Comparison of ENCODE assay signal across 14 cellular contexts in genomic region chr19:39139305-39140194, GRCh38. TPM values are rescaled to one million over a fixed set of nuclear protein-coding genes. Genes with fewer than 3 reads are reported as not detected.
DNase-seq lines count a peak whose midpoint lies in the region; ATAC-seq and TF ChIP-seq lines count a peak whose summit lies in the region.
"Had no signal": no experiment of that assay in that cellular context is flagged by ENCODE, and none has a peak within 500 bp of the region (broad histone marks: within the 10 kb centered on the region; RNA-seq: fewer than 3 reads in every experiment).

No MANE protein-coding gene starts in this region.

- H3K27me3 ChIP-seq in HUES48 (ENCODE audit: control insufficient read depth, insufficient read depth, low read length) = no peaks in the 10 kb centered on the region
- no peaks in the 10 kb centered on the region for H3K27me3 ChIP-seq in adipocyte (replicated peaks; ENCODE audit: control insufficient read depth, insufficient read depth, low read length)
- H3K27me3 ChIP-seq in smooth muscle cell (ENCODE audit: low read depth) = no peaks in the 10 kb centered on the region
- H3K27me3 ChIP-seq: neutrophil had no signal

- H3K79me2 ChIP-seq in smooth muscle cell (ENCODE audit: low read depth) = peaks cover 70% of the 10 kb centered on the region

- WGBS in smooth muscle cell (ENCODE audit: low lambda C conversion rate) = 34% methylated on average over 13 of the region's 13 CpGs

- no peaks in the 10 kb centered on the region for H3K36me3 ChIP-seq in HUES48 (ENCODE audit: control insufficient read depth, insufficient read depth, low read length)
- H3K36me3 ChIP-seq in adipocyte (ENCODE audit: control insufficient read depth, insufficient read depth, low read length, severe bottlenecking) = no peaks in the 10 kb centered on the region
- H3K36me3 ChIP-seq in smooth muscle cell (ENCODE audit: low read depth) = no peaks in the 10 kb centered on the region
- H3K36me3 ChIP-seq: neutrophil had no signal

- peaks cover 99% of the 10 kb centered on the region for H4K20me1 ChIP-seq in smooth muscle cell (ENCODE audit: low read depth)

- peak overlapping the region; percentile 68 for H3K27ac ChIP-seq in HUES48 (ENCODE audit: low read depth, low read length)
- peak overlapping the region; percentile 49 for H3K27ac ChIP-seq in smooth muscle cell (ENCODE audit: low read depth)
- H3K27ac ChIP-seq: neutrophil had no signal

- no peak overlapping the region for H3K9ac ChIP-seq in HUES48 (ENCODE audit: low read depth, low read length)
- H3K9ac ChIP-seq in adipocyte (ENCODE audit: low read length) = peak overlapping the region; percentile 34
- H3K9ac ChIP-seq in smooth muscle cell (ENCODE audit: low read depth) = no peak overlapping the region

- no peak for TF ChIP-seq CTCF in smooth muscle cell (IDR thresholded peaks at IDR 0.05; ENCODE audit: borderline replicate concordance, insufficient read depth, poor library complexity, severe bottlenecking)

- no peak overlapping the region for H2AFZ ChIP-seq in smooth muscle cell (ENCODE audit: low read depth)

- peaks cover 72% of the 10 kb centered on the region for H3K4me1 ChIP-seq in HUES48 (ENCODE audit: control insufficient read depth, insufficient read depth, low read length)
- peaks cover 8% of the 10 kb centered on the region for H3K4me1 ChIP-seq in adipocyte (ENCODE audit: control insufficient read depth, insufficient read depth, low read length)
- H3K4me1 ChIP-seq in smooth muscle cell (ENCODE audit: low read depth) = peaks cover 28% of the 10 kb centered on the region

- H3K9me3 ChIP-seq in HUES48 (ENCODE audit: control insufficient read depth, insufficient read depth, low read length) (no peaks in the 10 kb centered on the region), adipocyte (ENCODE audit: control insufficient read depth, low read length) (no peaks in the 10 kb centered on the region), smooth muscle cell (replicated peaks; ENCODE audit: low read depth) (no peaks in the 10 kb centered on the region)
- H3K9me3 ChIP-seq: neutrophil had no signal

- ATAC-seq in HG03097 (IDR thresholded peaks at IDR 0.05; ENCODE audit: low FRiP score, unreplicated experiment) = no peak
- ATAC-seq: left colon had no signal

- peak overlapping the region; percentile 13 for H3K4me2 ChIP-seq in smooth muscle cell

- peaks cover 6% of the 10 kb centered on the region for H3F3A ChIP-seq in smooth muscle cell (ENCODE audit: low read depth)

- no peak overlapping the region for H3K4me3 ChIP-seq in HUES48 (ENCODE audit: low read depth, low read length)
- H3K4me3 ChIP-seq in adipocyte (ENCODE audit: low read length) = no peak overlapping the region
- H3K4me3 ChIP-seq in smooth muscle cell = no peak overlapping the region
- H3K4me3 ChIP-seq: skin epidermis had no signal

- DNase-seq in adipocyte (ENCODE audit: low read depth) = no peak
- peak; percentile 74 for DNase-seq in iPS-NIHi7 (ENCODE audit: extremely low spot score)
- no peak for DNase-seq in smooth muscle cell (lab: John Stamatoyannopoulos, UW; ENCODE audit: unreplicated experiment)
- no peak for DNase-seq in effector CD4-positive, alpha-beta T cell
- no peak for DNase-seq in GM19238 (ENCODE audit: insufficient read length, low spot score)
- no peak for DNase-seq in activated gamma-delta T cell (lab: John Stamatoyannopoulos, UW)
- DNase-seq: activated naive CD4-positive, alpha-beta T cell treated with Interleukin-2 at 50 U/mL for 16 hours; DMS 273 treated with DMSO at 0.1 percent for 48 hours; left colon; NCI-H1048 had no signal

RNA-seq across cellular contexts. Expression of gene PAK4, which starts 14.0 kb away (rescaled TPM):
- 9.7 and 11.8 TPM in 2 replicates for total RNA-seq in smooth muscle cell
- polyA plus RNA-seq in smooth muscle cell = 19.1 and 19.9 TPM in 2 replicates

RNA-seq across cellular contexts. Expression of gene ACP7, which starts 55.4 kb away (rescaled TPM):
- 0.22 and 2.2 TPM in 2 replicates for total RNA-seq in smooth muscle cell
- not detected in 2 replicates for polyA plus RNA-seq in smooth muscle cell
- total RNA-seq: left colon had no signal

RNA-seq across cellular contexts. Expression of gene NCCRP1, which starts 57.2 kb away (rescaled TPM):
- 2.2 and 4.0 TPM in 2 replicates for total RNA-seq in smooth muscle cell
- polyA plus RNA-seq in smooth muscle cell = 1.5 TPM in 2 replicates
- total RNA-seq: left colon had no signal
